ENCODE assay signal across 10 cellular contexts in the genomic region with DNA sequence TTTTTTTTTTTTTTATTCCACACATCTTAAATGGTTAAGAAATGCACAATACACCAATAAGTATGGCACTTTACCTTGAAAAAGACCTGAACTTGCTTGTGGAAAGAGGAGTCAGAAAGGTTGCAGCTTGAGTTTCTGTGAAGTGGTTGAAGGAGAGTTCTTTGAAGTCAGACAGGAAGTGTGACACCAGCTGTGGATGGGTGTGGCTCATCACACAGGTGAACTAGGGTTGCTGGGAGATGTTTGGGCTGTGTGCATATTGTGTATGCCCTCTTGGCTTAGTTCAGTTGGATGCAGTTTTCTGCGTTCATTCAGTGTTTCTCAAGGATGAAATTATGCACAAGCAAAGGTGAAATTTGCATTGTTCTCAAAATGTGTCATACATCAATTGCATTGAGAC. TPM values are rescaled to one million over a fixed set of nuclear protein-coding genes. Genes with fewer than 3 reads are reported as not detected.
DNase-seq lines count a peak whose midpoint lies in the region; ATAC-seq and TF ChIP-seq lines count a peak whose summit lies in the region.
"Had no signal": no experiment of that assay in that cellular context is flagged by ENCODE, and none has a peak within 500 bp of the region (broad histone marks: within the 10 kb centered on the region; RNA-seq: fewer than 3 reads in every experiment).

No MANE protein-coding gene starts in this region.

- ATAC-seq in HG03280 (IDR thresholded peaks at IDR 0.05; ENCODE audit: unreplicated experiment) (peak; percentile 50), left lung (peak; percentile 18), HG03025 (IDR thresholded peaks at IDR 0.05; ENCODE audit: low FRiP score, unreplicated experiment) (no peak), HG03442 (IDR thresholded peaks at IDR 0.05; ENCODE audit: unreplicated experiment) (no peak)

- no peak overlapping the region for H3K4me3 ChIP-seq in DOHH2 (ENCODE audit: low read length)
- no peak overlapping the region for H3K4me3 ChIP-seq in left lung
- H3K4me3 ChIP-seq: ovary had no signal

- intact Hi-C loops in left lung (cut with DNase I): no loop called here

- H3K27me3 ChIP-seq in DOHH2 (ENCODE audit: control insufficient read depth, low read length): no peaks in the 10 kb centered on the region
- no peaks in the 10 kb centered on the region for H3K27me3 ChIP-seq in left lung
- H3K27me3 ChIP-seq: ovary had no signal

- H3K4me2 ChIP-seq in DOHH2 (ENCODE audit: low read length): peak overlapping the region; percentile 11; the same call in 1 of the 2 replicates

- no peaks in the 10 kb centered on the region for H3K9me2 ChIP-seq in DOHH2 (replicated peaks; ENCODE audit: control insufficient read depth, low read length)

- H3F3A ChIP-seq in DOHH2 (ENCODE audit: control insufficient read depth, insufficient read depth): peaks cover 8% of the 10 kb centered on the region

- H3K27ac ChIP-seq in DOHH2 (ENCODE audit: low read depth, low read length) (peak overlapping the region; percentile 2; the same call in 1 of the 2 replicates), left lung (no peak overlapping the region)
- H3K27ac ChIP-seq: ovary had no signal

- H3K36me3 ChIP-seq in DOHH2 (ENCODE audit: control insufficient read depth, low read length): peaks cover 98% of the 10 kb centered on the region
- H3K36me3 ChIP-seq in left lung: peaks cover 0 to 65% of the 10 kb centered on the region in 2 donors
- H3K36me3 ChIP-seq: ovary had no signal

- H3K4me1 ChIP-seq in DOHH2 (ENCODE audit: control insufficient read depth, low read length) (peaks cover 92% of the 10 kb centered on the region), left lung (peaks cover 19 to 72% of the 10 kb centered on the region in 2 donors)

- no peak for TF ChIP-seq CTCF in DOHH2 (IDR thresholded peaks at IDR 0.05; ENCODE audit: low read depth, low read length, poor library complexity, severe bottlenecking)
- no peak for TF ChIP-seq CTCF in left lung (IDR thresholded peaks at IDR 0.05)

- peak; percentile 75 for DNase-seq in activated CD8-positive, alpha-beta memory T cell treated with anti-CD3 and anti-CD28 coated beads, Interleukin-2, amount 50 U/mL, for 1 hour (ENCODE audit: extremely low read depth)
- no peak for DNase-seq in left lung
- DNase-seq in 8988T: no peak
- no peak for DNase-seq in NCI-H187 (lab: John Stamatoyannopoulos, UW)
- DNase-seq: KG1, ovary had no signal

- H3K79me2 ChIP-seq in DOHH2 (ENCODE audit: control insufficient read depth, low read length): peaks cover 100% of the 10 kb centered on the region

- peaks cover 38% of the 10 kb centered on the region for H4K20me1 ChIP-seq in DOHH2 (ENCODE audit: control insufficient read depth, insufficient read depth, low read depth, low read length)

- no peaks in the 10 kb centered on the region for H3K9me3 ChIP-seq in DOHH2 (ENCODE audit: control insufficient read depth, insufficient read depth, low read length)
- H3K9me3 ChIP-seq in left lung: no peaks in the 10 kb centered on the region
- H3K9me3 ChIP-seq: ovary had no signal

RNA-seq across cellular contexts. Expression of a gene that starts 6.3 kb away (rescaled TPM):
- total RNA-seq in left lung: 10 to 100 TPM; 18.8 to 20.7 TPM

RNA-seq across cellular contexts. Expression of a gene that starts 11.4 kb away (rescaled TPM):
- total RNA-seq in left lung: 10 to 100 TPM; 15.8 to 23.6 TPM

Comparison
In these comparisons a context has a peak if more than half of its experiments do, and no peak if none do; other contexts are left out.
1. ATAC-seq: peak in HG03280 (single experiment) and left lung (single experiment); none in HG03025 (single experiment) and HG03442 (single experiment).